25 cellular contexts compared by ENCODE assay signal in the genomic region with DNA sequence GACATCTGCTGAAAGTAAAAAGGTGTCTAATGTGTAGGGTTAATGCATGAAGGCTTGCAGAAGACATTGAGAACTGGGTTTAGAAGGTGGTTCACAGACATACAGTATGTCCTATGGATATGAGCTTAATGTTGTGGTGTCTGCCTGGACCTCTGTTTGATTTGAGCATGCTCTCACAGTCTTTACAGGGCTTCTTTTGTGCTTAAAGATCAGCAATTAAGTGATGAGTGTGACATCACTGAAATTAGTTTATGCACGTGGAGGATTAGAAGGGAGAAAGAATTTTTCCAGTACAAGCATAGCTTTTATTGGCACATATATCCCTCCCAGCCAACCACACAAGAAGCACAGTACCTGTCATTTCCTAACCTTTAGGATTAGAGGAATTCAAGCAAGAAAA.
"Had no signal": no experiment of that assay in that cellular context is flagged by ENCODE, and none has a peak within 500 bp of the region (broad histone marks: within the 10 kb centered on the region; RNA-seq: fewer than 3 reads in every experiment).

No MANE protein-coding gene starts in this region.

- H3K27me3 ChIP-seq: dorsolateral prefrontal cortex, gastroesophageal sphincter, heart left ventricle, hepatocyte, left lung, neural progenitor cell, right atrium auricular region, sigmoid colon, stomach, thyroid gland, vagina had no signal

- H3K36me3 ChIP-seq: left lung, neural progenitor cell, right atrium auricular region, thyroid gland, vagina had no signal

- DNase-seq: cortex of kidney; dorsolateral prefrontal cortex; effector CD4-positive, alpha-beta T cell; heart left ventricle; kidney; left cardiac atrium; left lung; mesenchymal stem cell; mucosa of descending colon; naive B cell; sigmoid colon; stimulated activated CD4-positive, alpha-beta T cell treated with anti-CD3 and anti-CD28 coated beads, Interleukin-2, amount 100 ng/mL, for 24 hours; stimulated activated CD4-positive, alpha-beta T cell treated with anti-CD3 and anti-CD28 coated beads, Interleukin-4, amount 100 ng/mL, for 24 hours; stimulated activated naive CD4-positive, alpha-beta T cell treated with Interleukin-2 at 50 U/mL for 16 hours; stomach; thyroid gland; trophoblast cell had no signal

- ATAC-seq: gastroesophageal sphincter; heart left ventricle; left cardiac atrium; left lung; mucosa of descending colon; natural killer cell treated with Interleukin-12 subunit alpha and Interleukin-12 subunit beta and Interleukin-15 and Interleukin-18, amount 100 ng/mL, for 72 hours; stimulated activated effector memory CD8-positive, alpha-beta T cell treated with anti-CD3 and anti-CD28 coated beads, Interleukin-12 subunit alpha, Interleukin-12 subunit beta, amount 100 ng/mL, for 72 hours had no signal

- FAIRE-seq: kidney had no signal

- H3K4me1 ChIP-seq: left lung, parathyroid adenoma, right atrium auricular region, stomach, vagina had no signal

- H3K4me3 ChIP-seq: dorsolateral prefrontal cortex, gastroesophageal sphincter, heart left ventricle, hepatocyte, left lung, mucosa of descending colon, neural progenitor cell, right atrium auricular region, sigmoid colon, stomach, thyroid gland, vagina had no signal

- H3K27ac ChIP-seq: dorsolateral prefrontal cortex, gastroesophageal sphincter, heart left ventricle, hepatocyte, left lung, neural progenitor cell, parathyroid adenoma, right atrium auricular region, sigmoid colon, stomach, thyroid gland, vagina had no signal
